In the genomic region with DNA sequence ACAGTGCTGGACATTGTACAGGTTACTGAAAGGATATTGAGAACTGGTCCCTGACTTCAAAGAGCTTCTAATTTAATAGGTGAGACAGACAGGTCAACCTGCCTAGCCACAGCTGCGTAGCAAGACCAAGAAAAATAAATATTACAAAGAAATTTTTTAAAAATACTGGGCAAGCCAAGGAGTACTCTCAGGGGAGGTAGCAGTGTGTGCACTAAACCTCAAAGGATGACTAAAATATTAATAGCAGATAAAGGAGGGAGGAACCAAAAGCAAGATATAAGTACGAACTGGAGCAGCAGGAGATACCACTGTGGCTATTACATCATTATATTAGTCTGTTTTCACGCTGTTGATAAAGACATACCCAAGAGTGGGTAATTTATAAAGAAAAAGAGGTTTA, we compare ENCODE assay signal across 20 cellular contexts. TPM values are rescaled to one million over a fixed set of nuclear protein-coding genes. Genes with fewer than 3 reads are reported as not detected.
"Had no signal": no experiment of that assay in that cellular context is flagged by ENCODE, and none has a peak within 500 bp of the region (broad histone marks: within the 10 kb centered on the region; RNA-seq: fewer than 3 reads in every experiment).

No MANE protein-coding gene starts in this region.

- H3K36me3 ChIP-seq: adrenal gland, cardiac muscle cell, MG63, SJSA1 had no signal

- H3K9me3 ChIP-seq: adrenal gland, MG63, SJSA1 had no signal

- ATAC-seq: activated CD4-positive, CD25-positive, alpha-beta regulatory T cell treated with anti-CD3 and anti-CD28 coated beads, Interleukin-2, amount 50 U/mL, for 24 hours; activated CD8-positive, alpha-beta T cell treated with anti-CD3 and anti-CD28 coated beads for 36 hours; PC-3 had no signal

- H3K27ac ChIP-seq: adrenal gland, cardiac muscle cell, SJSA1 had no signal

- H3K4me1 ChIP-seq: adrenal gland had no signal

- H3K27me3 ChIP-seq: adrenal gland, cardiac muscle cell, MG63, SJSA1 had no signal

- H3K4me3 ChIP-seq: adrenal gland, cardiac muscle cell, MG63, SJSA1 had no signal

- DNase-seq: activated CD4-positive, alpha-beta T cell treated with anti-CD3 and anti-CD28 coated beads for 4 hours; activated CD8-positive, alpha-beta memory T cell treated with anti-CD3 and anti-CD28 coated beads, Interleukin-2, amount 50 U/mL, for 4 hours; activated CD8-positive, alpha-beta T cell treated with anti-CD3 and anti-CD28 coated beads for 36 hours; activated naive CD4-positive, alpha-beta T cell treated with anti-CD3 and anti-CD28 coated beads, Interleukin-2, amount 50 U/mL, for 16 hours; activated naive CD8-positive, alpha-beta T cell treated with anti-CD3 and anti-CD28 coated beads, Interleukin-2, amount 10 ng/mL, durations not matched to agents 7 days and 5 days; activated T-cell treated with anti-CD3 and anti-CD28 coated beads, Interleukin-2, amount 50 U/mL, for 1 hour; adrenal gland; aorta; MG63; MV-4-11; NCI-H1092 treated with DMSO at 0.1 percent for 48 hours; NCI-H146; NCI-H187 treated with DMSO at 0.1 percent for 48 hours; NCI-H345; NCI-H510A; PC-3; SHP77 had no signal

RNA-seq across cellular contexts. Expression of a gene that starts 14.9 kb away (rescaled TPM):
- total RNA-seq: activated CD8-positive, alpha-beta T cell treated with anti-CD3 and anti-CD28 coated beads for 36 hours; activated naive CD8-positive, alpha-beta T cell treated with anti-CD3 and anti-CD28 coated beads, Interleukin-2, amount 10 ng/mL, durations not matched to agents 7 days and 5 days; cardiac muscle cell had no signal
- polyA plus RNA-seq: cardiac muscle cell had no signal
